8 cellular contexts compared by ENCODE assay signal in the genomic region with DNA sequence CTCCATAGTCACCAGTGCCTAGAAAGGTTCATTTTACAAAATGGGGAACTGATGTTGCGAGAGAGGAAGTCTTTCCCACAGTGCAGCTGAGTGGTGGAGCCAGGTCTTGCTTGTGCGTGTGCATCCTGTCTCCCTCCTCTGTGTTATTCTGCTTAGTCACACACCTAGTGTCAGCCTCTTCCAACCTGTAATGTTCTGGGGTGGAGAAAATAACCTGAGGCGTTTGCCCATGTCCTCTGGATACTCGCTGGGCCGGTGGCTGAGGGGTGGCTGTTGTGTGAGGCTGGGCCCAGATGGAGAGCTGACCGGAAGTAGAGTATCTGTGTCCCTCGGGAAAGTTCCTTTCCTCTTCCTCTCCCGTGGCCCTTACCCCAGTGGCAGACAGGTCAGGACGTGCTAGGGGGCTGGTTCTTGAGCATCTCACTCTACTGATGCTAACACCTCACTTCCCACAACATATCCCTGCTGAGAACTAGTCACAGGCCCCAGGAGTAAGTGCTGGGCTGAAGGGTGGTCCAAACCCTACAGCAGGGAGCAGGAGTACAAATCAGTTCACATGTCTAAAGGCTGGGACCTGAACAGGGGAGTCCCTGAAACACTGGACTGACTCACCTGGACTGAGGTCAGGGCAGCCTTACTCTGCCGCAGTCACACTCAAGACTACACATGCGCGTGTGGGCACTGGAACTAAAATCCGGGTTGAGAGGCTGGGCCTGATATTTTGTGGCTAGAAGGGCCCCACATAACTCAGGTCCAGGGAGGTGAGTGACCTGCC. TPM values are rescaled to one million over a fixed set of nuclear protein-coding genes. Genes with fewer than 3 reads are reported as not detected.
DNase-seq lines count a peak whose midpoint lies in the region; ATAC-seq and TF ChIP-seq lines count a peak whose summit lies in the region.

No MANE protein-coding gene starts in this region.

- no peak overlapping the region for H3K4me3 ChIP-seq in BLaER1 treated with 17β-estradiol and CSF1 and Interleukin-3, amounts not matched to agents 10 nM and 100 nM
- no peak overlapping the region for H3K4me3 ChIP-seq in sigmoid colon

- peaks cover 8% of the 10 kb centered on the region for H3K9me3 Mint-ChIP-seq in activated T-helper 2 cell treated with anti-CD3 and anti-CD28 coated beads, Interferon-gamma antibody, Interleukin-2, Interleukin-4, amounts not matched to agents 10 μg/mL and 5 μg/mL and 100 μg/mL, durations not matched to agents 14 hours and 24 hours and 36 hours

- intact Hi-C loops in activated T-helper 2 cell treated with anti-CD3 and anti-CD28 coated beads, Interferon-gamma antibody, Interleukin-2, Interleukin-4, amounts not matched to agents 10 μg/mL and 5 μg/mL and 100 μg/mL, durations not matched to agents 14 hours and 24 hours and 36 hours (cut with micrococcal nuclease), result no loop called here
- intact Hi-C loops in sigmoid colon (cut with DNase I), result no loop called here

- TF ChIP-seq EP300 in sigmoid colon (IDR thresholded peaks at IDR 0.05), result no peak

- H3K27me3 Mint-ChIP-seq in activated T-helper 2 cell treated with anti-CD3 and anti-CD28 coated beads, Interferon-gamma antibody, Interleukin-2, Interleukin-4, amounts not matched to agents 10 μg/mL and 5 μg/mL and 100 μg/mL, durations not matched to agents 14 hours and 24 hours and 36 hours (ENCODE audit: low read depth), result no peaks in the 10 kb centered on the region

- peak; percentile 87 for DNase-seq in KBM-7
- no peak for DNase-seq in activated T-helper 2 cell treated with anti-CD3 and anti-CD28 coated beads, Interferon-gamma antibody, Interleukin-2, Interleukin-4, amounts not matched to agents 10 μg/mL and 5 μg/mL and 100 μg/mL, durations not matched to agents 14 hours and 24 hours and 36 hours (ENCODE audit: low spot score)
- DNase-seq in lung microvascular endothelial cell (ENCODE audit: low read depth in 2 of 2), result peak; percentile 16 to 37
- no peak for DNase-seq in sigmoid colon
- no peak for DNase-seq in G401 (ENCODE audit: low spot score)
- no peak for DNase-seq in dedifferentiated amniotic fluid mesenchymal stem cell (ENCODE audit: extremely low spot score)

- TF ChIP-seq POLR2A in sigmoid colon (IDR thresholded peaks at IDR 0.05), result no peak

- no peaks in the 10 kb centered on the region for H3K27me3 ChIP-seq in BLaER1 treated with 17β-estradiol and CSF1 and Interleukin-3, amounts not matched to agents 10 nM and 100 nM
- no peaks in the 10 kb centered on the region for H3K27me3 ChIP-seq in sigmoid colon

- 60 to 78% methylated on average over 13 of the region's 13 CpGs for WGBS in sigmoid colon, 2 donors

- peak overlapping the region; percentile 80 for H3K27ac Mint-ChIP-seq in activated T-helper 2 cell treated with anti-CD3 and anti-CD28 coated beads, Interferon-gamma antibody, Interleukin-2, Interleukin-4, amounts not matched to agents 10 μg/mL and 5 μg/mL and 100 μg/mL, durations not matched to agents 14 hours and 24 hours and 36 hours

- H3K4me2 ChIP-seq in BLaER1 treated with 17β-estradiol and CSF1 and Interleukin-3, amounts not matched to agents 10 nM and 100 nM, result peak overlapping the region; percentile 67 to 86 (median 81)

- H3K9me3 ChIP-seq in BLaER1 treated with 17β-estradiol and CSF1 and Interleukin-3, amounts not matched to agents 10 nM and 100 nM (replicated peaks in 1 of 11), result no peaks in the 10 kb centered on the region
- H3K9me3 ChIP-seq in sigmoid colon, result no peaks in the 10 kb centered on the region

- peaks cover 32% of the 10 kb centered on the region for H3K4me1 Mint-ChIP-seq in activated T-helper 2 cell treated with anti-CD3 and anti-CD28 coated beads, Interferon-gamma antibody, Interleukin-2, Interleukin-4, amounts not matched to agents 10 μg/mL and 5 μg/mL and 100 μg/mL, durations not matched to agents 14 hours and 24 hours and 36 hours (ENCODE audit: low read depth)

- H3K4me1 ChIP-seq in BLaER1 treated with 17β-estradiol and CSF1 and Interleukin-3, amounts not matched to agents 10 nM and 100 nM, result peaks cover 17 to 44% (median 31%) of the 10 kb centered on the region in 10 experiments
- peaks cover 0 to 3% (median 0%) of the 10 kb centered on the region in 4 donors for H3K4me1 ChIP-seq in sigmoid colon

- peak overlapping the region in 10 of 11 experiments; percentile 31 to 65 (median 53); a peak in 17 of 22 replicates for H3K9ac ChIP-seq in BLaER1 treated with 17β-estradiol and CSF1 and Interleukin-3, amounts not matched to agents 10 nM and 100 nM

- TF ChIP-seq CTCF in sigmoid colon (IDR thresholded peaks at IDR 0.05), result no peak

- H3K4me3 Mint-ChIP-seq in activated T-helper 2 cell treated with anti-CD3 and anti-CD28 coated beads, Interferon-gamma antibody, Interleukin-2, Interleukin-4, amounts not matched to agents 10 μg/mL and 5 μg/mL and 100 μg/mL, durations not matched to agents 14 hours and 24 hours and 36 hours (ENCODE audit: low read depth), result no peak overlapping the region

- H3K36me3 Mint-ChIP-seq in activated T-helper 2 cell treated with anti-CD3 and anti-CD28 coated beads, Interferon-gamma antibody, Interleukin-2, Interleukin-4, amounts not matched to agents 10 μg/mL and 5 μg/mL and 100 μg/mL, durations not matched to agents 14 hours and 24 hours and 36 hours (ENCODE audit: low read depth), result peaks cover 63% of the 10 kb centered on the region

- no peak for ATAC-seq in GM18873 (IDR thresholded peaks at IDR 0.05; ENCODE audit: low FRiP score, unreplicated experiment)

- H3K27ac ChIP-seq in BLaER1 treated with 17β-estradiol and CSF1 and Interleukin-3, amounts not matched to agents 10 nM and 100 nM, result peak overlapping the region; percentile 54 to 84 (median 74); a peak in 21 of 22 replicates
- peak overlapping the region in 1 of 4 donors; percentile 45 for H3K27ac ChIP-seq in sigmoid colon

- H3K36me3 ChIP-seq in BLaER1 treated with 17β-estradiol and CSF1 and Interleukin-3, amounts not matched to agents 10 nM and 100 nM, result peaks cover 42 to 50% (median 48%) of the 10 kb centered on the region in 11 experiments
- peaks cover 30 to 49% (median 38%) of the 10 kb centered on the region in 4 donors for H3K36me3 ChIP-seq in sigmoid colon

- in situ Hi-C loops in KBM-7 (cut with MboI; ENCODE audit: low pct_unique_long_range_greater_than_20kb, low sequenced_read_pairs) (no loop called here), G401 (cut with HindIII; ENCODE audit: low sequenced_read_pairs) (no loop called here)

- peaks cover 0 to 18% (median 0%) of the 10 kb centered on the region in 11 experiments; a peak in 4 of 22 replicates for H4K20me1 ChIP-seq in BLaER1 treated with 17β-estradiol and CSF1 and Interleukin-3, amounts not matched to agents 10 nM and 100 nM

RNA-seq across cellular contexts. Expression of gene MLF2, which starts 7.0 kb away (rescaled TPM):
- total RNA-seq in activated T-helper 2 cell treated with anti-CD3 and anti-CD28 coated beads, Interferon-gamma antibody, Interleukin-2, Interleukin-4, amounts not matched to agents 10 μg/mL and 5 μg/mL and 100 μg/mL, durations not matched to agents 14 hours and 24 hours and 36 hours, result 162 and 172 TPM in 2 replicates
- 69.8 and 70.2 TPM in 2 replicates for total RNA-seq in lung microvascular endothelial cell
- total RNA-seq in sigmoid colon, result 100 to 1,000 TPM; 148 to 163 (median 159) TPM
- 100 to 1,000 TPM; 157 to 220 (median 178) TPM for polyA plus RNA-seq in sigmoid colon
- 342 and 364 TPM in 2 replicates for total RNA-seq in G401 (2014; rRNA removed; shearing (Covaris generic))

RNA-seq across cellular contexts. Expression of gene PTMS, which starts 20.2 kb away (rescaled TPM):
- total RNA-seq in activated T-helper 2 cell treated with anti-CD3 and anti-CD28 coated beads, Interferon-gamma antibody, Interleukin-2, Interleukin-4, amounts not matched to agents 10 μg/mL and 5 μg/mL and 100 μg/mL, durations not matched to agents 14 hours and 24 hours and 36 hours, result 235 and 262 TPM in 2 replicates
- total RNA-seq in lung microvascular endothelial cell (45.1 and 56.0 TPM in 2 replicates), sigmoid colon (100 to 1,000 TPM; 196 to 392 (median 255) TPM)
- 100 to 1,000 TPM in 2 of 3 donors, 10 to 100 TPM in 1; 93.2 to 198 (median 174) TPM for polyA plus RNA-seq in sigmoid colon
- 259 and 267 TPM in 2 replicates for total RNA-seq in G401 (2014; rRNA removed; shearing (Covaris generic))

RNA-seq across cellular contexts. Expression of gene COPS7A, which starts 22.1 kb away (rescaled TPM):
- total RNA-seq in activated T-helper 2 cell treated with anti-CD3 and anti-CD28 coated beads, Interferon-gamma antibody, Interleukin-2, Interleukin-4, amounts not matched to agents 10 μg/mL and 5 μg/mL and 100 μg/mL, durations not matched to agents 14 hours and 24 hours and 36 hours, result 33.0 and 35.6 TPM in 2 replicates
- total RNA-seq in lung microvascular endothelial cell (28.3 and 43.5 TPM in 2 replicates), sigmoid colon (10 to 100 TPM; 51.3 to 69.3 (median 60.1) TPM)
- polyA plus RNA-seq in sigmoid colon, result 10 to 100 TPM; 48.6 to 52.5 (median 52.3) TPM
- 47.0 and 47.6 TPM in 2 replicates for total RNA-seq in G401 (2014; rRNA removed; shearing (Covaris generic))

RNA-seq across cellular contexts. Expression of gene LAG3, which starts 26.4 kb away (rescaled TPM):
- total RNA-seq in activated T-helper 2 cell treated with anti-CD3 and anti-CD28 coated beads, Interferon-gamma antibody, Interleukin-2, Interleukin-4, amounts not matched to agents 10 μg/mL and 5 μg/mL and 100 μg/mL, durations not matched to agents 14 hours and 24 hours and 36 hours, result 215 and 223 TPM in 2 replicates
- total RNA-seq in lung microvascular endothelial cell, result 0.20 and 0.22 TPM in 2 replicates
- total RNA-seq in sigmoid colon, result 1 to 10 TPM; 1.4 to 6.9 (median 3.0) TPM
- polyA plus RNA-seq in sigmoid colon, result 1 to 10 TPM in 2 of 3 donors, under 1 TPM in 1; 0.60 to 4.2 (median 1.4) TPM
- 0.31 and 0.58 TPM in 2 replicates for total RNA-seq in G401 (2014; rRNA removed; shearing (Covaris generic))

RNA-seq across cellular contexts. Expression of gene CD4, which starts 43.4 kb away (rescaled TPM):
- total RNA-seq in activated T-helper 2 cell treated with anti-CD3 and anti-CD28 coated beads, Interferon-gamma antibody, Interleukin-2, Interleukin-4, amounts not matched to agents 10 μg/mL and 5 μg/mL and 100 μg/mL, durations not matched to agents 14 hours and 24 hours and 36 hours, result 354 and 368 TPM in 2 replicates
- not detected in 2 replicates for total RNA-seq in lung microvascular endothelial cell
- 10 to 100 TPM in 3 of 4 donors, 1 to 10 TPM in 1; 2.5 to 12.8 (median 11.5) TPM for total RNA-seq in sigmoid colon
- polyA plus RNA-seq in sigmoid colon, result 10 to 100 TPM in 2 of 3 donors, 1 to 10 TPM in 1; 4.8 to 29.7 (median 26.6) TPM
- 0.34 and 1.3 TPM in 2 replicates for total RNA-seq in G401 (2014; rRNA removed; shearing (Covaris generic))

Comparison
In these comparisons a context has a peak if more than half of its experiments do, and no peak if none do; other contexts are left out.
1. DNase-seq: peak in KBM-7 (single experiment) and lung microvascular endothelial cell (2 of 2); none in activated T-helper 2 cell treated with anti-CD3 and anti-CD28 coated beads, Interferon-gamma antibody, Interleukin-2, Interleukin-4, amounts not matched to agents 10 μg/mL and 5 μg/mL and 100 μg/mL, durations not matched to agents 14 hours and 24 hours and 36 hours (single experiment), sigmoid colon (single experiment), G401 (single experiment) and dedifferentiated amniotic fluid mesenchymal stem cell (single experiment).